33 cellular contexts compared by ENCODE assay signal in genomic region chr1:180198611-180199010, GRCh38. TPM values are rescaled to one million over a fixed set of nuclear protein-coding genes. Genes with fewer than 3 reads are reported as not detected.
"Had no signal": no experiment of that assay in that cellular context is flagged by ENCODE, and none has a peak within 500 bp of the region (broad histone marks: within the 10 kb centered on the region; RNA-seq: fewer than 3 reads in every experiment).

No MANE protein-coding gene starts in this region.

- H3K27ac ChIP-seq: esophagus squamous epithelium, heart right ventricle, left lung, ovary, suprapubic skin, transverse colon, vagina had no signal

- ATAC-seq: effector memory CD8-positive, alpha-beta T cell; heart right ventricle; left cardiac atrium; left lung; mucosa of descending colon; natural killer cell treated with Interleukin-12 subunit alpha and Interleukin-12 subunit beta and Interleukin-15 and Interleukin-18, amount 100 ng/mL, for 72 hours; sciatic nerve; stimulated activated naive CD8-positive, alpha-beta T cell treated with anti-CD3 and anti-CD28 coated beads, Interleukin-15, amount 100 ng/mL, for 72 hours had no signal

- DNase-seq: cortex of kidney; effector memory CD8-positive, alpha-beta T cell; erythroblast; esophagus squamous epithelium; foreskin melanocyte; glutamatergic neuron; heart right ventricle; hippocampal formation; left cardiac atrium; left lung; mesenchymal stem cell; naive B cell; nucleus accumbens; ovary; stimulated activated CD4-positive, alpha-beta T cell treated with anti-CD3 and anti-CD28 coated beads, Interleukin-12 subunit alpha, Interleukin-12 subunit beta, amount 100 ng/mL, for 4 hours; stimulated activated CD4-positive, alpha-beta T cell treated with anti-CD3 and anti-CD28 coated beads, Interleukin-1b, Interleukin-23, amount 100 ng/mL, for 48 hours; stimulated activated CD4-positive, alpha-beta T cell treated with anti-CD3 and anti-CD28 coated beads, Interleukin-4, amount 100 ng/mL, for 1 hour; stimulated activated CD8-positive, alpha-beta memory T cell treated with anti-CD3 and anti-CD28 coated beads, Interleukin-4, amount 100 ng/mL, for 48 hours; stimulated activated naive CD4-positive, alpha-beta T cell; stimulated activated naive CD8-positive, alpha-beta T cell treated with anti-CD3 and anti-CD28 coated beads, Interleukin-15, amount 100 ng/mL, for 72 hours; transverse colon had no signal

- H3K4me2 ChIP-seq: smooth muscle cell had no signal

- H3K4me1 ChIP-seq: heart right ventricle, left lung, suprapubic skin, vagina had no signal

- H3K4me3 ChIP-seq: esophagus squamous epithelium, heart right ventricle, left lung, mucosa of descending colon, ovary, smooth muscle cell, suprapubic skin, transverse colon, vagina had no signal

- H3K27me3 ChIP-seq: esophagus squamous epithelium, heart right ventricle, left lung, ovary, suprapubic skin, transverse colon, vagina had no signal

- H3K9me3 ChIP-seq: esophagus squamous epithelium, heart right ventricle, left lung, mucosa of descending colon, ovary, suprapubic skin, transverse colon, vagina had no signal

- H3K36me3 ChIP-seq: ovary had no signal

- FAIRE-seq: endometrium, islet of Langerhans had no signal

RNA-seq across cellular contexts. Expression of gene LHX4, which starts 31.5 kb away (rescaled TPM):
- total RNA-seq: dermis microvascular lymphatic vessel endothelial cell; heart right ventricle; kidney epithelial cell; left cardiac atrium; lung microvascular endothelial cell; natural killer cell treated with Interleukin-12 subunit alpha and Interleukin-12 subunit beta and Interleukin-15 and Interleukin-18, amount 100 ng/mL, for 72 hours; ovary; sciatic nerve; smooth muscle cell; ureter had no signal
- polyA plus RNA-seq: smooth muscle cell had no signal
